In the genomic region with DNA sequence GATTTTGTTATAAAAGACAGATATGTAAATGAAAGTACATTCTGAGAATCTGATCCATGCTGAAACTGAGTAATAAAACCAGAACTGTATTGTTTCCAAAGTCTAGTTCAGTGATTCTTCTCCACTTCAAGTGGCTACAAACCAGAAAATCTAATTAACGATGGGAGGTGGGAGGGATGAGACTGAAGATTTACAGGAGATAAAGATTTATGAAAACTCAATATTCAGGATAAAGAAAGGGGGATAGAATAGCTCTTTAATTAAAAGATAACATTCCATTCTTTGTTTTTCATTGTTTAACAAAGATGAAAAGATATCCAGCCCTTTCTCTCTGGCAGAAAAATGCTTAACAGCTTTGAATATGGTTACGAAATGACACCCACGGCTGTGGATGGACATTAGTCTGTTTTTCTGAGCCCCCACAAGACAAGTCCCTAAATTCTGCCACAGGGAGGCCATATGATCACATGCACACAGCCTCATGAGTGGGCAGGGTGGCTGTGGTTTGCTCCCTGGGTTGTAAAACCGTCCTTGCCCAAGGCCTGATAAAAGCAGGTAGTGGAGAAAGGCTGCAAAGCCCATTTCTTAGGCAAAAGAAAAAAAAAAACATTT, we compare ENCODE assay signal across 27 cellular contexts. TPM values are rescaled to one million over a fixed set of nuclear protein-coding genes. Genes with fewer than 3 reads are reported as not detected.
A peak's percentile ranks its signal among the peaks of the same experiment; 100 is the strongest.
DNase-seq lines count a peak whose midpoint lies in the region; ATAC-seq, FAIRE-seq and TF ChIP-seq lines count a peak whose summit lies in the region.
"Had no signal": no experiment of that assay in that cellular context is flagged by ENCODE, and none has a peak within 500 bp of the region (broad histone marks: within the 10 kb centered on the region; RNA-seq: fewer than 3 reads in every experiment).

No MANE protein-coding gene starts in this region.

- H3K9ac ChIP-seq in HepG2 (ENCODE audit: insufficient read depth, low read depth, low read length) = no peak overlapping the region

- in situ Hi-C loops in HepG2 (cut with HindIII; ENCODE audit: extremely low pct_ligation_motif_present, low pct_unique_long_range_greater_than_20kb) = no loop called here

- no peaks in the 10 kb centered on the region for H3K9me3 ChIP-seq in HepG2 (ENCODE audit: low read length)
- H3K9me3 ChIP-seq in right lobe of liver = no peaks in the 10 kb centered on the region
- no peaks in the 10 kb centered on the region for H3K9me3 ChIP-seq in hepatocyte (ENCODE audit: low read depth)
- H3K9me3 ChIP-seq: ascending aorta, heart right ventricle, left lung, pancreas, right atrium auricular region, vagina had no signal

- no peak for TF ChIP-seq POLR2A in HepG2 (IDR thresholded peaks at IDR 0.05; ENCODE audit: insufficient read depth in 1 of 2, low read depth in 2 of 2, low read length in 2 of 2)
- TF ChIP-seq POLR2A in right lobe of liver (IDR thresholded peaks at IDR 0.05) = no peak

- ATAC-seq in HepG2 = no peak
- no peak for ATAC-seq in right lobe of liver
- ATAC-seq in natural killer cell = no peak
- ATAC-seq in HG02973 (IDR thresholded peaks at IDR 0.05; ENCODE audit: unreplicated experiment) = no peak
- no peak for ATAC-seq in HG03460 (IDR thresholded peaks at IDR 0.05; ENCODE audit: unreplicated experiment)
- ATAC-seq: activated naive CD4-positive, alpha-beta T cell treated with anti-CD3 and anti-CD28 coated beads, Interleukin-2, amount 50 U/mL, for 72 hours; heart right ventricle; left lung; natural killer cell treated with Interleukin-12 subunit alpha and Interleukin-12 subunit beta and Interleukin-15 and Interleukin-18, amount 100 ng/mL, for 72 hours; pancreas; stimulated activated naive CD8-positive, alpha-beta T cell treated with anti-CD3 and anti-CD28 coated beads, Interleukin-15, Interleukin-2, amounts not matched to agents 100 U/mL and 50 U/mL, for 24 hours had no signal

- H2AFZ ChIP-seq in HepG2 (ENCODE audit: low read length) (no peak overlapping the region), hepatocyte (no peak overlapping the region)

- no peak for TF ChIP-seq RAD21 in HepG2 (CRISPR knock-in tag; IDR thresholded peaks at IDR 0.05)

- H3K36me3 ChIP-seq in HepG2 (replicated peaks in 1 of 2; ENCODE audit: control insufficient read depth in 1 of 2, insufficient read depth in 2 of 2, low read length in 2 of 2) = no peaks in the 10 kb centered on the region
- H3K36me3 ChIP-seq in right lobe of liver = no peaks in the 10 kb centered on the region
- no peaks in the 10 kb centered on the region for H3K36me3 ChIP-seq in hepatocyte (replicated peaks; ENCODE audit: insufficient read depth, low read depth)
- H3K36me3 ChIP-seq: ascending aorta, heart right ventricle, left lung, pancreas, right atrium auricular region, vagina had no signal

- H3K4me1 Mint-ChIP-seq in natural killer cell = no peaks in the 10 kb centered on the region
- H3K4me1 Mint-ChIP-seq: CD14-positive monocyte had no signal

- H3K27me3 Mint-ChIP-seq in natural killer cell (ENCODE audit: low read depth in 2 of 2) = peaks cover 0 to 12% of the 10 kb centered on the region in 2 donors

- H3K4me3 ChIP-seq in HepG2 (replicated peaks in 1 of 3; ENCODE audit: insufficient read depth in 1 of 3, low read depth in 2 of 3, low read length in 3 of 3) (no peak overlapping the region), right lobe of liver (no peak overlapping the region), hepatocyte (no peak overlapping the region)
- H3K4me3 ChIP-seq: ascending aorta, heart right ventricle, left lung, pancreas, right atrium auricular region, vagina had no signal

- H3K79me2 ChIP-seq in HepG2 (ENCODE audit: insufficient read depth, low read length) (no peaks in the 10 kb centered on the region), hepatocyte (no peaks in the 10 kb centered on the region)

- no peaks in the 10 kb centered on the region for H3K36me3 Mint-ChIP-seq in natural killer cell
- H3K36me3 Mint-ChIP-seq: activated CD4-positive, alpha-beta memory T cell treated with anti-CD3 and anti-CD28 coated beads for 36 hours; activated naive CD4-positive, alpha-beta T cell treated with anti-CD3 and anti-CD28 coated beads, Interleukin-2, amount 50 U/mL, for 72 hours; CD14-positive monocyte; natural killer cell treated with Interleukin-12 subunit alpha and Interleukin-12 subunit beta and Interleukin-15 and Interleukin-18, amount 100 ng/mL, for 72 hours had no signal

- H3K27me3 ChIP-seq in HepG2 (ENCODE audit: control insufficient read depth in 1 of 2, insufficient read depth in 2 of 2, low read length in 2 of 2) (no peaks in the 10 kb centered on the region; a peak in 1 of 5 replicates), right lobe of liver (no peaks in the 10 kb centered on the region), hepatocyte (no peaks in the 10 kb centered on the region)
- H3K27me3 ChIP-seq: ascending aorta, heart right ventricle, left lung, pancreas, right atrium auricular region, vagina had no signal

- intact Hi-C loops in HepG2 (cut with micrococcal nuclease; ENCODE audit: unreplicated experiment) (no loop called here), right lobe of liver (cut with DNase I) (no loop called here), natural killer cell (cut with micrococcal nuclease) (no loop called here)

- TF ChIP-seq CTCF in HepG2 (CRISPR knock-in tag; IDR thresholded peaks at IDR 0.05) (peak; percentile 19; the same call in 1 of the 2 replicates), right lobe of liver (IDR thresholded peaks at IDR 0.05) (no peak), hepatocyte (IDR thresholded peaks at IDR 0.05; ENCODE audit: poor library complexity) (no peak), natural killer cell (IDR thresholded peaks at IDR 0.05) (no peak)

- POLR2A ChIA-PET in HepG2 (lab: Yijun Ruan, JAX) = no interaction called here

- no peak overlapping the region for H3K27ac Mint-ChIP-seq in natural killer cell
- H3K27ac Mint-ChIP-seq: activated CD4-positive, alpha-beta memory T cell treated with anti-CD3 and anti-CD28 coated beads for 36 hours; activated naive CD4-positive, alpha-beta T cell treated with anti-CD3 and anti-CD28 coated beads, Interleukin-2, amount 50 U/mL, for 72 hours; activated T-helper 2 cell treated with anti-CD3 and anti-CD28 coated beads, Interferon-gamma antibody, Interleukin-2, Interleukin-4, amounts not matched to agents 10 μg/mL and 5 μg/mL and 100 μg/mL, durations not matched to agents 14 hours and 24 hours and 36 hours; CD14-positive monocyte; HFFc6; natural killer cell treated with Interleukin-12 subunit alpha and Interleukin-12 subunit beta and Interleukin-15 and Interleukin-18, amount 100 ng/mL, for 72 hours had no signal

- CTCF ChIA-PET in HepG2 (lab: Yijun Ruan, JAX; ENCODE audit: low intra/inter-chr PET ratio, low total read pairs) = no interaction called here

- 13% methylated on average over 4 of the region's 4 CpGs for WGBS in HepG2 (ENCODE audit: low lambda C conversion rate)
- 33% methylated on average over 4 of the region's 4 CpGs for WGBS in right lobe of liver (ENCODE audit: insufficient coverage, low coverage, low lambda C conversion rate, missing lambda C conversion rate)
- 55% methylated on average over 4 of the region's 4 CpGs for WGBS in hepatocyte (ENCODE audit: low lambda C conversion rate, missing lambda C conversion rate)

- no peaks in the 10 kb centered on the region for H3K9me3 Mint-ChIP-seq in natural killer cell
- H3K9me3 Mint-ChIP-seq: activated CD4-positive, alpha-beta memory T cell treated with anti-CD3 and anti-CD28 coated beads for 36 hours; activated naive CD4-positive, alpha-beta T cell treated with anti-CD3 and anti-CD28 coated beads, Interleukin-2, amount 50 U/mL, for 72 hours; activated T-helper 2 cell treated with anti-CD3 and anti-CD28 coated beads, Interferon-gamma antibody, Interleukin-2, Interleukin-4, amounts not matched to agents 10 μg/mL and 5 μg/mL and 100 μg/mL, durations not matched to agents 14 hours and 24 hours and 36 hours; CD14-positive monocyte; HFFc6; natural killer cell treated with Interleukin-12 subunit alpha and Interleukin-12 subunit beta and Interleukin-15 and Interleukin-18, amount 100 ng/mL, for 72 hours had no signal

- peaks cover 58% of the 10 kb centered on the region for H3K4me1 ChIP-seq in HepG2 (ENCODE audit: insufficient read depth, low read length)
- H3K4me1 ChIP-seq in right lobe of liver = peaks cover 0 to 5% (median 0%) of the 10 kb centered on the region in 4 donors
- H3K4me1 ChIP-seq in hepatocyte (ENCODE audit: insufficient read depth) = no peaks in the 10 kb centered on the region
- H3K4me1 ChIP-seq: ascending aorta, left lung, pancreas, right atrium auricular region, vagina had no signal

- H3K4me2 ChIP-seq in HepG2 (ENCODE audit: low read depth, low read length) = peak overlapping the region; percentile 75
- peak overlapping the region; percentile 32 for H3K4me2 ChIP-seq in hepatocyte

- FAIRE-seq in HepG2 (lab: Jason Lieb, UNC) = peak; percentile 4
- FAIRE-seq: pancreas had no signal

- no peak for DNase-seq in HepG2 (ENCODE audit: low spot score)
- no peak for DNase-seq in right lobe of liver
- peak; percentile 51 for DNase-seq in OCI-M1 (lab: John Stamatoyannopoulos, UW)
- DNase-seq in hepatocyte (ENCODE audit: low spot score) = no peak
- DNase-seq in germinal center (ENCODE audit: low spot score) = no peak
- no peak for DNase-seq in natural killer cell
- DNase-seq: activated CD4-positive, alpha-beta memory T cell treated with anti-CD3 and anti-CD28 coated beads for 36 hours; central memory CD4-positive, alpha-beta T cell; heart right ventricle; HFFc6; KG1; left lung; NCI-H1930; NCI-H226; pancreas; stimulated activated naive CD8-positive, alpha-beta T cell treated with anti-CD3 and anti-CD28 coated beads, Interleukin-15, Interleukin-2, amounts not matched to agents 100 U/mL and 50 U/mL, for 24 hours; T1000 had no signal

- no peaks in the 10 kb centered on the region for H3K9me2 ChIP-seq in hepatocyte (replicated peaks; ENCODE audit: insufficient read depth)

- no peaks in the 10 kb centered on the region for H4K20me1 ChIP-seq in HepG2 (ENCODE audit: insufficient read depth, low read length)
- no peaks in the 10 kb centered on the region for H4K20me1 ChIP-seq in hepatocyte (ENCODE audit: insufficient read depth, poor library complexity, severe bottlenecking)

- no peak overlapping the region for H3K27ac ChIP-seq in HepG2 (ENCODE audit: extremely low read length, insufficient read depth, low read length)
- peak overlapping the region in 1 of 3 donors; percentile 50 for H3K27ac ChIP-seq in right lobe of liver
- peak overlapping the region; percentile 1 for H3K27ac ChIP-seq in hepatocyte
- H3K27ac ChIP-seq: ascending aorta, heart right ventricle, left lung, pancreas, right atrium auricular region, vagina had no signal

- BruUV-seq in HepG2 (replicated peaks; lab: Mats Ljungman, UMichigan) = no TSS peak

- no peak overlapping the region for H3K4me3 Mint-ChIP-seq in natural killer cell
- H3K4me3 Mint-ChIP-seq: activated CD4-positive, alpha-beta memory T cell treated with anti-CD3 and anti-CD28 coated beads for 36 hours; CD14-positive monocyte; HFFc6; natural killer cell treated with Interleukin-12 subunit alpha and Interleukin-12 subunit beta and Interleukin-15 and Interleukin-18, amount 100 ng/mL, for 72 hours had no signal

- no peak for TF ChIP-seq EP300 in HepG2 (IDR thresholded peaks at IDR 0.05; ENCODE audit: low read depth in 2 of 2, low read length in 2 of 2)
- TF ChIP-seq EP300 in HepG2 (CRISPR knock-in tag; IDR thresholded peaks at IDR 0.05; ENCODE audit: borderline replicate concordance) = no peak

RNA-seq across cellular contexts. Expression of gene TMEM150C, which starts 36.4 kb away (rescaled TPM):
- total RNA-seq in HepG2 (2016; rRNA removed; fragmentation: Illumina TruSeq; extraction: Trizol) (0.11 and 0.42 TPM in 2 replicates), right lobe of liver (10 to 100 TPM in 1 of 6 experiments, 1 to 10 TPM in 5; 3.5 to 11.8 (median 6.8) TPM), hepatocyte (4.0 and 4.5 TPM in 2 replicates), natural killer cell (not detected)
- total RNA-seq in HepG2 (2016; cell fraction: cytosol; rRNA removed; fragmentation: Illumina TruSeq; extraction: Trizol; ENCODE audit: low read depth) = not detected in 2 replicates
- total RNA-seq in HepG2 (2016; cell fraction: insoluble cytoplasmic fraction; rRNA removed; fragmentation: Illumina TruSeq; extraction: Trizol) = 0.19 and 0.32 TPM in 2 replicates
- total RNA-seq in HepG2 (2016; cell fraction: membrane; rRNA removed; fragmentation: Illumina TruSeq; extraction: Trizol) = 0.12 and 0.14 TPM in 2 replicates
- total RNA-seq in HepG2 (2016; cell fraction: nucleus; rRNA removed; fragmentation: Illumina TruSeq; extraction: Trizol) = 0.47 and 0.84 TPM in 2 replicates
- polyA plus RNA-seq in HepG2 (2011; rRNA removed) (0.24 and 0.33 TPM in 2 replicates), hepatocyte (1.9 and 3.3 TPM in 2 replicates)
- polyA plus RNA-seq in HepG2 (2011; cell fraction: cytosol; rRNA removed) = 0.21 and 0.37 TPM in 2 replicates
- 0.05 and 0.16 TPM in 2 replicates for polyA plus RNA-seq in HepG2 (2011; cell fraction: nucleus; rRNA removed)
- 0.20 and 0.62 TPM in 2 replicates for polyA plus RNA-seq in HepG2 (2012)
- polyA plus RNA-seq in HepG2 (2016; cell fraction: cytosol; fragmentation: Illumina TruSeq; extraction: Trizol; ENCODE audit: low read depth) = 0.02 and 0.05 TPM in 2 replicates
- 0.15 and 0.23 TPM in 2 replicates for polyA plus RNA-seq in HepG2 (2016; cell fraction: insoluble cytoplasmic fraction; fragmentation: Illumina TruSeq; extraction: Trizol; ENCODE audit: low read depth)
- 0.05 TPM in 1 of 2 replicates, not detected in the other for polyA plus RNA-seq in HepG2 (2016; cell fraction: membrane; fragmentation: Illumina TruSeq; extraction: Trizol; ENCODE audit: low read depth)
- 0.36 and 0.57 TPM in 2 replicates for polyA plus RNA-seq in HepG2 (2016; cell fraction: nucleus; fragmentation: Illumina TruSeq; extraction: Trizol; ENCODE audit: insufficient read depth, low read depth)
- 0.28 TPM in 1 of 2 replicates, not detected in the other for polyA minus RNA-seq in HepG2 (2011; rRNA and poly(A)+ RNA removed; ENCODE audit: low replicate concordance)
- polyA minus RNA-seq in HepG2 (2011; cell fraction: cytosol; rRNA and poly(A)+ RNA removed) = 0.26 TPM in 1 of 2 replicates, not detected in the other
- polyA minus RNA-seq in HepG2 (2011; cell fraction: nucleus; rRNA and poly(A)+ RNA removed) = 0.13 and 0.37 TPM in 2 replicates
- total RNA-seq: activated CD4-positive, alpha-beta memory T cell treated with anti-CD3 and anti-CD28 coated beads for 36 hours; activated naive CD4-positive, alpha-beta T cell treated with anti-CD3 and anti-CD28 coated beads, Interleukin-2, amount 50 U/mL, for 72 hours; activated T-helper 2 cell treated with anti-CD3 and anti-CD28 coated beads, Interferon-gamma antibody, Interleukin-2, Interleukin-4, amounts not matched to agents 10 μg/mL and 5 μg/mL and 100 μg/mL, durations not matched to agents 14 hours and 24 hours and 36 hours; HFFc6; HT-29; natural killer cell treated with Interleukin-12 subunit alpha and Interleukin-12 subunit beta and Interleukin-15 and Interleukin-18, amount 100 ng/mL, for 72 hours had no signal
- polyA plus RNA-seq: CD14-positive monocyte had no signal
